In the genomic region with DNA sequence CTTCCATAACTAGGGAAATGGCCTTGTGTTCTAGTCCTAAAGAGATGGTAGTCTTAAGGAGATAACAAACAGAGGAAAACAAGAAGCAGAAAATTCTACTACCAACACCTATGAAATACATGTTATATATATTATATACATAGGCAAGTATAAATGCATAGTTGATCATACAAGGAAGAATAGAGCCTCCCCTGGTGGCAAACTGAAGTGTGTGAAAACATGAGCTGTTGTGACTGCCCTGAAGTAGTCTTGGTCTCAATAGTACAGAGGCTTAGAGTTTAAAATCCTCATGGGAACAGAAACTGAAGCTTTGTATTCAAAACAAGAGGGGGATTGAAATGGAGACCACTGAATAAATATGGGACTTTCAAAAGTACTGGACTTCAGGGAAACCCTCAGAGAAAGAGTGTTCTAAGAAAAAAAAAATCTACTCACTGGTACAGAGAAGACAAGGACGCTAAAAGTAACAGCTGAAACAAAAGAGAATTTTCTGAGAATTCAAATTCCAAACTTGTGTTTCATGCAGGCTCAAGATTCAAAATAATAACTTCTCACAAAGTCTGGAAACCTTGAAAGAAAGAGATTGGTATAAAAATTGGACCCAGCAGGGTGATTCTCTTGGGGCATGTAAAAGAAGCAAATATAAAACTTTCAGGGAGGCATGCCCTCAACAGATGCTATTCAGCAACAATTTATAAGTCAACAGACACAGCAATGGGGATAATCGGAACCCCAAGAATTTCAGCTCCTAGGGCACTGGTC, we compare ENCODE assay signal across 8 cellular contexts. TPM values are rescaled to one million over a fixed set of nuclear protein-coding genes. Genes with fewer than 3 reads are reported as not detected.
DNase-seq lines count a peak whose midpoint lies in the region; ATAC-seq and TF ChIP-seq lines count a peak whose summit lies in the region.

No MANE protein-coding gene starts in this region.

- CTCF ChIA-PET in OCI-LY7 (lab: Charles Lee; ENCODE audit: unreplicated experiment): no interaction called here

- no peak overlapping the region for H2AFZ ChIP-seq in OCI-LY7 (ENCODE audit: low read length)

- H3K4me3 ChIP-seq in H7 (ENCODE audit: insufficient read depth, low read depth, low read length): no peak overlapping the region
- no peak overlapping the region for H3K4me3 ChIP-seq in OCI-LY7 (ENCODE audit: low read depth, low read length, poor library complexity, severe bottlenecking)
- H3K4me3 ChIP-seq in fibroblast of mammary gland (ENCODE audit: control insufficient read depth, low read depth, low read length): no peak overlapping the region
- no peak overlapping the region for H3K4me3 ChIP-seq in Peyer's patch

- DNase-seq in H7 (peak; percentile 6), OCI-LY7 (ENCODE audit: low spot score) (peak; percentile 12), fibroblast of mammary gland (ENCODE audit: low read depth) (peak; percentile 43), Peyer's patch (no peak), NCI-H2029 treated with DMSO at 0.1 percent for 48 hours (lab: John Stamatoyannopoulos, UW) (no peak), NCI-H128 (lab: John Stamatoyannopoulos, UW; ENCODE audit: unreplicated experiment) (no peak)

- H4K20me1 ChIP-seq in OCI-LY7 (ENCODE audit: insufficient read depth, low read length): no peaks in the 10 kb centered on the region

- H3K36me3 ChIP-seq in H7 (replicated peaks; ENCODE audit: control insufficient read depth, insufficient read depth, low read length) (no peaks in the 10 kb centered on the region), OCI-LY7 (ENCODE audit: insufficient read depth, low read length) (no peaks in the 10 kb centered on the region), Peyer's patch (no peaks in the 10 kb centered on the region)

- H3K27ac ChIP-seq in OCI-LY7 (ENCODE audit: low read depth, low read length, poor library complexity, severe bottlenecking): no peak overlapping the region
- no peak overlapping the region for H3K27ac ChIP-seq in Peyer's patch

- intact Hi-C loops in OCI-LY7 (cut with micrococcal nuclease; ENCODE audit: unreplicated experiment): loop anchor here (1.0 to 10.0 kb wide), 2 partner anchors 206 to 238 kb away; no protein-coding TSS in a partner anchor

- H3K4me1 ChIP-seq in OCI-LY7 (ENCODE audit: insufficient read depth, low read length, poor library complexity, severe bottlenecking): no peaks in the 10 kb centered on the region
- no peaks in the 10 kb centered on the region for H3K4me1 ChIP-seq in Peyer's patch

- H3K27me3 ChIP-seq in H7 (ENCODE audit: control insufficient read depth, insufficient read depth, low read length): no peaks in the 10 kb centered on the region
- no peaks in the 10 kb centered on the region for H3K27me3 ChIP-seq in Peyer's patch

- H3K79me2 ChIP-seq in OCI-LY7 (ENCODE audit: insufficient read depth, low read depth, low read length): no peaks in the 10 kb centered on the region

- no peaks in the 10 kb centered on the region for H3K9me2 ChIP-seq in OCI-LY7 (ENCODE audit: insufficient read depth, low read length)

- no peak for ATAC-seq in GM21381 (IDR thresholded peaks at IDR 0.05; ENCODE audit: unreplicated experiment)

- TF ChIP-seq CTCF in GM12873 (IDR thresholded peaks at IDR 0.05; ENCODE audit: insufficient read depth, low read depth, low read length, missing control alignments): peak; percentile 64
- TF ChIP-seq CTCF in OCI-LY7 (conservative IDR thresholded peaks at IDR 0.05; ENCODE audit: low read length): peak; percentile 65
- TF ChIP-seq CTCF in fibroblast of mammary gland (conservative IDR thresholded peaks at IDR 0.05; ENCODE audit: control insufficient read depth, insufficient read depth, low read depth, low read length): peak; percentile 61
- peak in 2 of 6 experiments; percentile 5 to 31 for TF ChIP-seq CTCF in Peyer's patch (IDR thresholded peaks at IDR 0.05)

- POLR2A ChIA-PET in OCI-LY7 (lab: Charles Lee): interaction anchor here (0.5 to 0.7 kb wide), 2 partner anchors 252 to 959 kb away, joined by 4 to 5 read pairs; no protein-coding TSS in a partner anchor

- H3K9me3 ChIP-seq in OCI-LY7 (ENCODE audit: low read length) (no peaks in the 10 kb centered on the region), Peyer's patch (no peaks in the 10 kb centered on the region)

- H3K4me2 ChIP-seq in OCI-LY7 (ENCODE audit: low read length): no peak overlapping the region

- no TSS peak for BruUV-seq in OCI-LY7 (replicated peaks; lab: Mats Ljungman, UMichigan)

- TF ChIP-seq POLR2A in Peyer's patch (IDR thresholded peaks at IDR 0.05): no peak

RNA-seq across cellular contexts. Expression of a gene that starts 59.7 kb away (rescaled TPM):
- 2.8 and 11.5 TPM in 2 replicates for total RNA-seq in H7 (2014; rRNA removed; shearing (Covaris generic))
- total RNA-seq in OCI-LY7 (2014; rRNA removed; shearing (Covaris generic)): not detected in 2 replicates
- total RNA-seq in OCI-LY7 (2022): not detected in 2 replicates
- total RNA-seq in Peyer's patch: 1 to 10 TPM in 2 of 4 donors, not detected in 2; 3.4 to 4.1 TPM

Comparison
In these comparisons a context has a peak if more than half of its experiments do, and no peak if none do; other contexts are left out.
1. DNase-seq: peak in H7 (single experiment), OCI-LY7 (single experiment) and fibroblast of mammary gland (single experiment); none in Peyer's patch (0 of 3), NCI-H2029 treated with DMSO at 0.1 percent for 48 hours (single experiment) and NCI-H128 (single experiment).